26 cellular contexts compared by ENCODE assay signal in the genomic region with DNA sequence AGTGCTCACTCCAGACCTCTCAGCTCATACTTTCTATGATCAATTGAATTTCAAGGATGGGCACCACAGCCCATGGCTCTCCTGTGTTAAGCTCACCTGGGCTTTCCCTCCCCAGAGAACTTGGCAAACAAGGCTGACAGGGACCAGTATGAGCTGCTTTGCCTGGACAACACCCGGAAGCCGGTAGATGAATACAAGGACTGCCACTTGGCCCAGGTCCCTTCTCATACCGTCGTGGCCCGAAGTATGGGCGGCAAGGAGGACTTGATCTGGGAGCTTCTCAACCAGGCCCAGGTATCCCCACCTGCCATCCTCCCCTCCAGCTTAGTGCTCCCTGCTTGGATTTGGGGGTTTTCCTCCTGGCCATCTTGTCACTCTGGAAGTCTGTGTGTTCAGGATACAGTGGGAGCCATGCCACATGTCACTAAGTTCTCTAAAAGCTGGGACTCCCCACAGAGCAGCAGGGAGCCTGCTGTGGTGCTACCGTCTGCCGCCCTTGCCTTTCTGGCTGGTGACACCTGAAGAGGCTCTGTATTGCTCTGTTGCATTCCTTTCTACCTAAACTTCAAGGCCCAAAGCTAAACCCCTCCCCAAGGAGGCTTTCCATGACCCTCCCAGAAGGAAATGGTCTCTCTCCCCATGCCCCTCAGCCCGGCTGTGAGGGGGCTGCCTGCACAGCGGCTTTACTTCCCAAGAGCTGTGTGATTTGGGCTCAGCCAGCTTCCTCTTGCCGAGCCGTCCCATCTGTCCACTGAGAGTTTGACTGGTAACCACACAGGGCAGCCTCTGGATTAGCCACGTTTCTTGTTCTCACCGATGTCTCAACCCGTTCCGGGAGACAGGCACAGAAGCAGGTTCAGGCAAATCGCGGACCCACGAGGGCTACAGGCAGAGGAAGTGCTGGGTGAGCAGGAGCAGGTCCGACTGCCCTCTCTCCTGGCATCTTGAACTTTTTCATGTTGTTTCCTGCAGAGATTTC. TPM values are rescaled to one million over a fixed set of nuclear protein-coding genes. Genes with fewer than 3 reads are reported as not detected.
"Had no signal": no experiment of that assay in that cellular context is flagged by ENCODE, and none has a peak within 500 bp of the region (broad histone marks: within the 10 kb centered on the region; RNA-seq: fewer than 3 reads in every experiment).

No MANE protein-coding gene starts in this region.

- H3K4me1 ChIP-seq: adrenal gland, gastrocnemius medialis, left lung, prostate gland, upper lobe of left lung had no signal

- H3K27ac ChIP-seq: adrenal gland, cardiac muscle cell, gastrocnemius medialis, left lung, neural progenitor cell, prostate gland, skin epidermis, upper lobe of left lung had no signal

- ATAC-seq: gastrocnemius medialis; left lung; naive thymus-derived CD4-positive, alpha-beta T cell; right cardiac atrium; T-cell had no signal

- FAIRE-seq: colon, kidney had no signal

- H3K9ac ChIP-seq: neural progenitor cell had no signal

- H3K36me3 Mint-ChIP-seq: activated CD4-positive, alpha-beta memory T cell treated with anti-CD3 and anti-CD28 coated beads for 36 hours; activated naive CD4-positive, alpha-beta T cell treated with anti-CD3 and anti-CD28 coated beads, Interleukin-2, amount 50 U/mL, for 72 hours; naive thymus-derived CD4-positive, alpha-beta T cell; neural progenitor cell; T-cell had no signal

- H3K4me3 Mint-ChIP-seq: activated B cell treated with CpG ODN at 0.5 μM for 24 hours; activated CD4-positive, alpha-beta memory T cell treated with anti-CD3 and anti-CD28 coated beads for 36 hours; activated T-helper 1 cell treated with anti-CD3 and anti-CD28 coated beads, Interleukin-12 subunit alpha, Interleukin-12 subunit beta, Interleukin-2, Interleukin-4 antibody, amounts not matched to agents 30 ng/mL and 10 ng/mL and 1 ng/mL, durations not matched to agents 14 hours and 24 hours and 36 hours; naive thymus-derived CD4-positive, alpha-beta T cell; neural progenitor cell; stimulated activated naive CD8-positive, alpha-beta T cell treated with anti-CD3 and anti-CD28 coated beads, Interleukin-15, Interleukin-2, amounts not matched to agents 100 ng/mL and 50 ng/mL, for 24 hours had no signal

- H3K9me3 ChIP-seq: adrenal gland, gastrocnemius medialis, left lung, prostate gland, upper lobe of left lung had no signal

- H3K27me3 ChIP-seq: adrenal gland, dorsolateral prefrontal cortex, gastrocnemius medialis, left lung, neural progenitor cell, upper lobe of left lung had no signal

- H3K27ac Mint-ChIP-seq: activated B cell treated with CpG ODN at 0.5 μM for 24 hours; activated CD4-positive, alpha-beta memory T cell treated with anti-CD3 and anti-CD28 coated beads for 36 hours; activated naive CD4-positive, alpha-beta T cell treated with anti-CD3 and anti-CD28 coated beads, Interleukin-2, amount 50 U/mL, for 72 hours; activated T-helper 1 cell treated with anti-CD3 and anti-CD28 coated beads, Interleukin-12 subunit alpha, Interleukin-12 subunit beta, Interleukin-2, Interleukin-4 antibody, amounts not matched to agents 30 ng/mL and 10 ng/mL and 1 ng/mL, durations not matched to agents 14 hours and 24 hours and 36 hours; naive thymus-derived CD4-positive, alpha-beta T cell; neural progenitor cell; stimulated activated naive CD8-positive, alpha-beta T cell treated with anti-CD3 and anti-CD28 coated beads, Interleukin-15, Interleukin-2, amounts not matched to agents 100 ng/mL and 50 ng/mL, for 24 hours; T-cell had no signal

- DNase-seq: activated B cell treated with CpG ODN at 0.5 μM for 24 hours; activated CD4-positive, alpha-beta memory T cell treated with anti-CD3 and anti-CD28 coated beads for 36 hours; activated CD4-positive, alpha-beta T cell treated with anti-CD3 and anti-CD28 coated beads for 4 hours; activated gamma-delta T cell treated with Interleukin-2 at 50 U/mL for 16 hours; activated T-cell treated with anti-CD3 and anti-CD28 coated beads for 4 hours; adrenal gland; gastrocnemius medialis; head of caudate nucleus; kidney; left lung; naive thymus-derived CD4-positive, alpha-beta T cell; right cardiac atrium; stimulated activated CD4-positive, alpha-beta T cell treated with anti-CD3 and anti-CD28 coated beads, Interleukin-15, amount 100 ng/mL, for 24 hours; stimulated activated CD4-positive, alpha-beta T cell treated with anti-CD3 and anti-CD28 coated beads, Interleukin-2, amount 100 ng/mL, for 48 hours; T-cell had no signal

- H3K9me3 Mint-ChIP-seq: activated B cell treated with CpG ODN at 0.5 μM for 24 hours; activated CD4-positive, alpha-beta memory T cell treated with anti-CD3 and anti-CD28 coated beads for 36 hours; activated naive CD4-positive, alpha-beta T cell treated with anti-CD3 and anti-CD28 coated beads, Interleukin-2, amount 50 U/mL, for 72 hours; activated T-helper 1 cell treated with anti-CD3 and anti-CD28 coated beads, Interleukin-12 subunit alpha, Interleukin-12 subunit beta, Interleukin-2, Interleukin-4 antibody, amounts not matched to agents 30 ng/mL and 10 ng/mL and 1 ng/mL, durations not matched to agents 14 hours and 24 hours and 36 hours; naive thymus-derived CD4-positive, alpha-beta T cell; neural progenitor cell; stimulated activated naive CD8-positive, alpha-beta T cell treated with anti-CD3 and anti-CD28 coated beads, Interleukin-15, Interleukin-2, amounts not matched to agents 100 ng/mL and 50 ng/mL, for 24 hours; T-cell had no signal

- H3K4me3 ChIP-seq: adrenal gland, cardiac muscle cell, dorsolateral prefrontal cortex, gastrocnemius medialis, left lung, neural progenitor cell, prostate gland, skin epidermis, upper lobe of left lung had no signal

- H3K36me3 ChIP-seq: adrenal gland, cardiac muscle cell, gastrocnemius medialis, left lung, neural progenitor cell, prostate gland, upper lobe of left lung had no signal

- H3K4me1 Mint-ChIP-seq: activated B cell treated with CpG ODN at 0.5 μM for 24 hours; naive thymus-derived CD4-positive, alpha-beta T cell; neural progenitor cell; T-cell had no signal

- H3K4me2 ChIP-seq: neural progenitor cell had no signal

- H2AFZ ChIP-seq: neural progenitor cell had no signal

RNA-seq across cellular contexts. Expression of gene TF, which starts 10.8 kb away (rescaled TPM):
- total RNA-seq: activated T-helper 1 cell treated with anti-CD3 and anti-CD28 coated beads, Interleukin-12 subunit alpha, Interleukin-12 subunit beta, Interleukin-2, Interleukin-4 antibody, amounts not matched to agents 30 ng/mL and 10 ng/mL and 1 ng/mL, durations not matched to agents 14 hours and 24 hours and 36 hours; mononuclear cell had no signal
- polyA plus RNA-seq: naive thymus-derived CD4-positive, alpha-beta T cell had no signal
